In the genomic region with DNA sequence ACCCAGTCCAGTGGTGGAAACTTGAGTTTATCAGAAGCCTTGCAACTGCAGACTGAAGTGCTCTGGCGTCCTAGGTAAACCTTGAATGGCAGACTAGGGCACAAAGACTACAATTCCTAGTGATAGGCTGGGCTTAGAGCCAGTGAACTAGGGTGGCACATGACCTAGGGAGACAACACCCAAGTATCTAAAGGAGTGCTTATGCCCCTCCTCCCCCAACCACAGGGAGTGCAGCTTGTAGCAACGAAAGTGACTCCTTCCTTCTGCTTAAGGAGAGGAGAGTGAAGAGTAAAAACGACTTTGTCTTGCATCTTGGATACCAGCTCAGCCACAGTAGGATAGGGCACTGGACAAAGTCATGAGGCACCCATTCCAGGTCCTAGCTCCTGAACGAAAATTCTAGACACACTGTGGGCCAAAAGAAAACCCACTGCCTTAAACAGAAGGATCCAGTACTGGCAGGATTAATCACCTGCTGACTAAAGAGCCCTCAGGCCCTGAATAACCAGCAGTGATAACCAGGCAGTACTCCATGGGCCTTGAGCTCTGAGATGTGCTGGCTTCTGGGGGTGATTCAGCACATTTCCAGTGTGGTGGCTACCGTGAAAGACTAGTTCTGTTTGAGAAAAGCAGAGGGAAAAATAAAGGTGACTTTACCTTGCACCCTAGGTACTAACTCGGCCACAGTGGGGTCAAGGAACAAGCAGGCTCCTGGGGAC, we compare ENCODE assay signal across 24 cellular contexts. TPM values are rescaled to one million over a fixed set of nuclear protein-coding genes. Genes with fewer than 3 reads are reported as not detected.
DNase-seq lines count a peak whose midpoint lies in the region; ATAC-seq and TF ChIP-seq lines count a peak whose summit lies in the region.
"Had no signal": no experiment of that assay in that cellular context is flagged by ENCODE, and none has a peak within 500 bp of the region (broad histone marks: within the 10 kb centered on the region; RNA-seq: fewer than 3 reads in every experiment).

No MANE protein-coding gene starts in this region.

- no peak for TF ChIP-seq POLR2A in breast epithelium (IDR thresholded peaks at IDR 0.05)
- no peak for TF ChIP-seq POLR2A in heart left ventricle (IDR thresholded peaks at IDR 0.05)

- H3K79me1 ChIP-seq in H9 (ENCODE audit: insufficient read depth, low read depth, low read length, poor library complexity, severe bottlenecking), result no peaks in the 10 kb centered on the region

- DNase-seq in MCF 10A (ENCODE audit: unreplicated experiment) (peak; percentile 16), breast epithelium (ENCODE audit: low spot score in 2 of 2) (no peak), RWPE1 (ENCODE audit: low spot score) (peak; percentile 6), mammary epithelial cell (peak; percentile 61), lower lobe of right lung (no peak), heart left ventricle (no peak), H9 (no peak)
- DNase-seq in stimulated activated naive CD8-positive, alpha-beta T cell treated with anti-CD3 and anti-CD28 coated beads, Interleukin-15, amount 100 ng/mL, for 72 hours, result no peak
- DNase-seq: activated CD4-positive, alpha-beta T cell treated with anti-CD3 and anti-CD28 coated beads, Interleukin-2, amount 10 ng/mL, durations not matched to agents 24 days and 14 days; activated naive CD4-positive, alpha-beta T cell; activated T-cell treated with anti-CD3 and anti-CD28 coated beads, Interleukin-2, amount 50 U/mL, for 48 hours; adrenal gland; AML-193; brain microvascular endothelial cell; CD8-positive, alpha-beta T cell; H7; NCI-H1092; NCI-H1930; NCI-H748 treated with DMSO at 0.1 percent for 48 hours; T-cell; transverse colon had no signal

- in situ Hi-C loops in mammary epithelial cell (cut with MboI; ENCODE audit: low sequenced_read_pairs in 2 of 2), result no loop called here

- 53% methylated on average over 5 of the region's 6 CpGs for WGBS in mammary epithelial cell (ENCODE audit: low coverage, missing lambda C conversion rate)
- WGBS in heart left ventricle, 4 donors, result 49 to 73% (median 71%) methylated on average over 5 to 6 of the region's 6 CpGs
- WGBS in H9 (ENCODE audit: extremely low coverage, insufficient read length, low lambda C conversion rate), result no CpG with 5 or more reads among the region's 6 CpGs

- no peak overlapping the region for H4K91ac ChIP-seq in H9 (ENCODE audit: insufficient read length, low read depth, low read length)

- intact Hi-C loops in MCF 10A (cut with micrococcal nuclease), result no loop called here
- intact Hi-C loops in breast epithelium (cut with DNase I; ENCODE audit: low total_unique reads), result no loop called here
- intact Hi-C loops in mammary epithelial cell (cut with micrococcal nuclease), result no loop called here
- intact Hi-C loops in lower lobe of right lung (cut with DNase I), result no loop called here
- intact Hi-C loops in heart left ventricle (cut with DNase I), result no loop called here

- CTCF ChIA-PET in MCF 10A (lab: Yijun Ruan, JAX) (interaction anchor here (0.7 kb wide), 2 partner anchors 10 to 123 kb away, joined by 3 read pairs; no protein-coding TSS in a partner anchor), RWPE1 (lab: Yijun Ruan, JAX) (no interaction called here), mammary epithelial cell (lab: Charles Lee; ENCODE audit: low non-redundant PET) (no interaction called here)

- BruUV-seq in MCF 10A (replicated peaks; lab: Mats Ljungman, UMichigan), result no TSS peak
- BruUV-seq in mammary epithelial cell (replicated peaks; lab: Mats Ljungman, UMichigan), result no TSS peak

- H3K9me3 ChIP-seq in breast epithelium, result peaks cover 0 to 2% of the 10 kb centered on the region in 2 donors
- peaks cover 3% of the 10 kb centered on the region for H3K9me3 ChIP-seq in mammary epithelial cell (replicated peaks; ENCODE audit: insufficient read depth, low read length)
- H3K9me3 ChIP-seq in lower lobe of right lung, result no peaks in the 10 kb centered on the region
- H3K9me3 ChIP-seq in heart left ventricle, result peaks cover 0 to 4% (median 0%) of the 10 kb centered on the region in 12 donors
- peaks cover 26% of the 10 kb centered on the region for H3K9me3 ChIP-seq in H9 (ENCODE audit: control insufficient read depth, low read depth, low read length)
- H3K9me3 ChIP-seq: adrenal gland, transverse colon had no signal

- H4K20me1 ChIP-seq in mammary epithelial cell (ENCODE audit: insufficient read depth, low read length) (no peaks in the 10 kb centered on the region), H9 (ENCODE audit: control insufficient read depth, insufficient read depth, insufficient read length) (no peaks in the 10 kb centered on the region)

- H3K18ac ChIP-seq in H9 (ENCODE audit: insufficient read length, low read depth, low read length), result no peak overlapping the region

- H3K4me1 ChIP-seq in breast epithelium (no peaks in the 10 kb centered on the region), mammary epithelial cell (ENCODE audit: insufficient read depth, low read length) (no peaks in the 10 kb centered on the region), lower lobe of right lung (no peaks in the 10 kb centered on the region), heart left ventricle (no peaks in the 10 kb centered on the region), H9 (ENCODE audit: insufficient read depth, low read length) (no peaks in the 10 kb centered on the region)
- H3K4me1 ChIP-seq: adrenal gland, transverse colon had no signal

- H3K4me3 Mint-ChIP-seq in MCF 10A (ENCODE audit: unreplicated experiment), result no peak overlapping the region
- H3K4me3 Mint-ChIP-seq in H9, result no peak overlapping the region
- no peak overlapping the region for H3K4me3 Mint-ChIP-seq in stimulated activated naive CD8-positive, alpha-beta T cell treated with anti-CD3 and anti-CD28 coated beads, Interleukin-15, amount 100 ng/mL, for 72 hours
- H3K4me3 Mint-ChIP-seq: activated CD4-positive, alpha-beta T cell treated with anti-CD3 and anti-CD28 coated beads, Interleukin-2, amount 10 ng/mL, durations not matched to agents 24 days and 14 days; CD8-positive, alpha-beta T cell; T-cell had no signal

- H3K23me2 ChIP-seq in H9 (ENCODE audit: insufficient read length, low read depth, low read length, poor library complexity, severe bottlenecking), result no peaks in the 10 kb centered on the region

- no peaks in the 10 kb centered on the region for H3K36me3 Mint-ChIP-seq in MCF 10A (ENCODE audit: insufficient read depth, unreplicated experiment)
- peaks cover 0 to 5% (median 0%) of the 10 kb centered on the region in 3 experiments; a peak in 2 of 7 replicates for H3K36me3 Mint-ChIP-seq in H9 (ENCODE audit: insufficient read depth in 1 of 3, low read depth in 3 of 3)

- H3K27ac ChIP-seq in breast epithelium (no peak overlapping the region), RWPE1 (no peak overlapping the region), mammary epithelial cell (ENCODE audit: insufficient read depth, low read depth, low read length) (no peak overlapping the region), lower lobe of right lung (no peak overlapping the region), heart left ventricle (no peak overlapping the region), H9 (ENCODE audit: insufficient read length, low read depth, low read length) (no peak overlapping the region)
- H3K27ac ChIP-seq: 22Rv1, adrenal gland, brain microvascular endothelial cell, transverse colon, VCaP had no signal

- no peaks in the 10 kb centered on the region for H3K4me1 Mint-ChIP-seq in MCF 10A (ENCODE audit: insufficient read depth, unreplicated experiment)
- no peaks in the 10 kb centered on the region for H3K4me1 Mint-ChIP-seq in H9
- no peaks in the 10 kb centered on the region for H3K4me1 Mint-ChIP-seq in stimulated activated naive CD8-positive, alpha-beta T cell treated with anti-CD3 and anti-CD28 coated beads, Interleukin-15, amount 100 ng/mL, for 72 hours
- H3K4me1 Mint-ChIP-seq: activated CD4-positive, alpha-beta T cell treated with anti-CD3 and anti-CD28 coated beads, Interleukin-2, amount 10 ng/mL, durations not matched to agents 24 days and 14 days; T-cell had no signal

- H3K27me3 ChIP-seq in breast epithelium, result peaks cover 0 to 26% of the 10 kb centered on the region in 2 donors
- H3K27me3 ChIP-seq in mammary epithelial cell (ENCODE audit: insufficient read depth, low read length), result no peaks in the 10 kb centered on the region
- no peaks in the 10 kb centered on the region for H3K27me3 ChIP-seq in lower lobe of right lung (ENCODE audit: low read depth)
- H3K27me3 ChIP-seq in heart left ventricle, result peaks cover 0 to 4% (median 0%) of the 10 kb centered on the region in 9 donors
- H3K27me3 ChIP-seq in H9 (ENCODE audit: insufficient read depth, low read length), result no peaks in the 10 kb centered on the region
- H3K27me3 ChIP-seq: brain microvascular endothelial cell, transverse colon had no signal

- no peaks in the 10 kb centered on the region for H3K36me3 ChIP-seq in breast epithelium
- no peaks in the 10 kb centered on the region for H3K36me3 ChIP-seq in mammary epithelial cell (ENCODE audit: insufficient read depth, low read length)
- H3K36me3 ChIP-seq in lower lobe of right lung, result no peaks in the 10 kb centered on the region
- no peaks in the 10 kb centered on the region for H3K36me3 ChIP-seq in heart left ventricle
- H3K36me3 ChIP-seq: adrenal gland, brain microvascular endothelial cell, transverse colon had no signal

- H4K8ac ChIP-seq in H9 (replicated peaks; ENCODE audit: insufficient read length, low read depth, low read length), result no peak overlapping the region

- H3K4me3 ChIP-seq in breast epithelium, result no peak overlapping the region
- H3K4me3 ChIP-seq in mammary epithelial cell (replicated peaks in 1 of 3; ENCODE audit: insufficient read depth in 1 of 3, low read depth in 2 of 3, low read length in 3 of 3), result no peak overlapping the region
- H3K4me3 ChIP-seq in lower lobe of right lung, result no peak overlapping the region
- no peak overlapping the region for H3K4me3 ChIP-seq in heart left ventricle
- H3K4me3 ChIP-seq: adrenal gland, transverse colon had no signal

- H3K27ac Mint-ChIP-seq in MCF 10A (ENCODE audit: low read depth, unreplicated experiment) (peak overlapping the region; percentile 65), H9 (no peak overlapping the region; a peak in 1 of 7 replicates)
- H3K27ac Mint-ChIP-seq in stimulated activated naive CD8-positive, alpha-beta T cell treated with anti-CD3 and anti-CD28 coated beads, Interleukin-15, amount 100 ng/mL, for 72 hours, result no peak overlapping the region
- H3K27ac Mint-ChIP-seq: activated CD4-positive, alpha-beta T cell treated with anti-CD3 and anti-CD28 coated beads, Interleukin-2, amount 10 ng/mL, durations not matched to agents 24 days and 14 days; CD8-positive, alpha-beta T cell; progenitor cell of endocrine pancreas; T-cell had no signal

- TF ChIP-seq CTCF in MCF 10A (IDR thresholded peaks at IDR 0.05; ENCODE audit: unreplicated experiment), result no peak
- no peak for TF ChIP-seq CTCF in breast epithelium (IDR thresholded peaks at IDR 0.05)
- TF ChIP-seq CTCF in RWPE1 (conservative IDR thresholded peaks at IDR 0.05; ENCODE audit: low read depth), result no peak
- TF ChIP-seq CTCF in mammary epithelial cell (conservative IDR thresholded peaks at IDR 0.05 in 1 of 2, IDR thresholded peaks at IDR 0.05 in 1 of 2; ENCODE audit: extremely low read depth in 1 of 2, insufficient read depth in 1 of 2, low read depth in 1 of 2, low read length in 2 of 2), result no peak
- TF ChIP-seq CTCF in lower lobe of right lung (IDR thresholded peaks at IDR 0.05), result no peak
- TF ChIP-seq CTCF in heart left ventricle (IDR thresholded peaks at IDR 0.05), result no peak
- TF ChIP-seq CTCF in H9 (conservative IDR thresholded peaks at IDR 0.05), result no peak

- H2BK12ac ChIP-seq in H9 (ENCODE audit: insufficient read length, low read depth, low read length), result no peak overlapping the region

- H3K9ac ChIP-seq in mammary epithelial cell (ENCODE audit: insufficient read depth, low read length) (no peak overlapping the region), H9 (ENCODE audit: extremely low read depth, insufficient read length, low read length) (no peak overlapping the region)

- POLR2A ChIA-PET in MCF 10A (lab: Yijun Ruan, JAX) (no interaction called here), RWPE1 (lab: Yijun Ruan, JAX; ENCODE audit: low non-redundant PET) (no interaction called here)

- H2BK5ac ChIP-seq in H9 (ENCODE audit: insufficient read length, low read length), result no peak overlapping the region

- H2BK15ac ChIP-seq in H9 (ENCODE audit: low read depth, low read length), result no peak overlapping the region

- H3T11ph ChIP-seq in H9 (ENCODE audit: low read length), result no peak overlapping the region

- no peak overlapping the region for H3K56ac ChIP-seq in H9 (ENCODE audit: insufficient read length, low read depth, low read length)

- H3K9me3 Mint-ChIP-seq in MCF 10A (ENCODE audit: unreplicated experiment) (peaks cover 16% of the 10 kb centered on the region), H9 (peaks cover 67 to 72% of the 10 kb centered on the region in 2 experiments)
- peaks cover 11 to 30% of the 10 kb centered on the region in 2 donors for H3K9me3 Mint-ChIP-seq in stimulated activated naive CD8-positive, alpha-beta T cell treated with anti-CD3 and anti-CD28 coated beads, Interleukin-15, amount 100 ng/mL, for 72 hours

- H2AK5ac ChIP-seq in H9 (ENCODE audit: insufficient read length, low read length), result no peak overlapping the region

- H4K5ac ChIP-seq in H9 (ENCODE audit: insufficient read length, low read depth, low read length), result no peak overlapping the region

- ATAC-seq in lower lobe of right lung (no peak), heart left ventricle (no peak)
- ATAC-seq in stimulated activated naive CD8-positive, alpha-beta T cell treated with anti-CD3 and anti-CD28 coated beads, Interleukin-15, amount 100 ng/mL, for 72 hours, result no peak
- ATAC-seq: CD8-positive, alpha-beta T cell; T-cell had no signal

- H2BK120ac ChIP-seq in H9 (ENCODE audit: low read depth, low read length, poor library complexity, severe bottlenecking), result no peak overlapping the region

- H2BK20ac ChIP-seq in H9 (ENCODE audit: low read depth, low read length, poor library complexity, severe bottlenecking), result no peak overlapping the region

- H2AFZ ChIP-seq in mammary epithelial cell (ENCODE audit: low read depth, low read length) (peak overlapping the region; percentile 48), H9 (ENCODE audit: low read length) (no peak overlapping the region)

- no peak overlapping the region for H3K23ac ChIP-seq in H9 (ENCODE audit: insufficient read length, low read depth, low read length)

- H3K79me2 ChIP-seq in mammary epithelial cell (ENCODE audit: insufficient read depth, low read length), result no peaks in the 10 kb centered on the region
- H3K79me2 ChIP-seq in H9 (ENCODE audit: insufficient read depth, low read length), result no peaks in the 10 kb centered on the region

- H3K27me3 Mint-ChIP-seq in MCF 10A (ENCODE audit: insufficient read depth, unreplicated experiment), result no peaks in the 10 kb centered on the region
- H3K27me3 Mint-ChIP-seq in H9 (ENCODE audit: low read depth), result no peaks in the 10 kb centered on the region; the same call in 1 of the 2 replicates
- H3K27me3 Mint-ChIP-seq in stimulated activated naive CD8-positive, alpha-beta T cell treated with anti-CD3 and anti-CD28 coated beads, Interleukin-15, amount 100 ng/mL, for 72 hours, result no peaks in the 10 kb centered on the region
- H3K27me3 Mint-ChIP-seq: activated CD4-positive, alpha-beta T cell treated with anti-CD3 and anti-CD28 coated beads, Interleukin-2, amount 10 ng/mL, durations not matched to agents 24 days and 14 days; progenitor cell of endocrine pancreas had no signal

- H3K4ac ChIP-seq in H9 (ENCODE audit: low read depth, low read length), result no peak overlapping the region

- H3K14ac ChIP-seq in H9 (ENCODE audit: insufficient read depth, low read length), result no peak overlapping the region

- dilution Hi-C loops in mammary epithelial cell (cut with HindIII; ENCODE audit: low sequenced_read_pairs), result no loop called here

- H3K4me2 ChIP-seq in mammary epithelial cell (ENCODE audit: insufficient read depth, low read depth, low read length) (no peak overlapping the region), H9 (ENCODE audit: insufficient read depth, insufficient read length, low read length) (no peak overlapping the region)

RNA-seq across cellular contexts. Expression of gene STARD8, which starts 58.7 kb away (rescaled TPM):
- 0.37 and 1.0 TPM in 2 replicates for total RNA-seq in MCF 10A (2022)
- 10 to 100 TPM in 1 of 3 donors, 1 to 10 TPM in 2; 6.4 to 18.7 (median 9.2) TPM for total RNA-seq in breast epithelium
- under 1 TPM; 0.17 to 0.78 TPM for total RNA-seq in mammary epithelial cell
- polyA plus RNA-seq in mammary epithelial cell, result 0.19 TPM
- not detected for polyA minus RNA-seq in mammary epithelial cell
- 36.5 TPM for total RNA-seq in lower lobe of right lung
- 10 to 100 TPM in 3 of 9 donors, 1 to 10 TPM in 6; 5.6 to 17.5 (median 7.1) TPM for total RNA-seq in heart left ventricle
- polyA plus RNA-seq in heart left ventricle, result 1 to 10 TPM; 4.2 to 6.5 TPM
- 0.39 and 0.52 TPM in 2 replicates for total RNA-seq in H9 (2021)
- total RNA-seq: CD8-positive, alpha-beta T cell had no signal

Comparison
In these comparisons a context has a peak if more than half of its experiments do, and no peak if none do; other contexts are left out.
1. DNase-seq: peak in MCF 10A (single experiment), RWPE1 (single experiment) and mammary epithelial cell (single experiment); none in breast epithelium (0 of 2), lower lobe of right lung (single experiment), heart left ventricle (0 of 5), H9 (single experiment) and stimulated activated naive CD8-positive, alpha-beta T cell treated with anti-CD3 and anti-CD28 coated beads, Interleukin-15, amount 100 ng/mL, for 72 hours (0 of 2).